Comparison of ENCODE assay signal across 11 cellular contexts in genomic region chr16:90081606-90081970, GRCh38. TPM values are rescaled to one million over a fixed set of nuclear protein-coding genes. Genes with fewer than 3 reads are reported as not detected.
DNase-seq lines count a peak whose midpoint lies in the region; ATAC-seq and TF ChIP-seq lines count a peak whose summit lies in the region.
"Had no signal": no experiment of that assay in that cellular context is flagged by ENCODE, and none has a peak within 500 bp of the region (broad histone marks: within the 10 kb centered on the region; RNA-seq: fewer than 3 reads in every experiment).

No MANE protein-coding gene starts in this region.

- peak overlapping the region; percentile 80; the same call in 1 of the 2 replicates for H2AFZ ChIP-seq in GM23338

- no peak overlapping the region for H3K27ac ChIP-seq in CD4-positive, alpha-beta T cell (ENCODE audit: low read depth, low read length)
- no peak overlapping the region for H3K27ac ChIP-seq in GM23338 (ENCODE audit: low read depth)
- H3K27ac ChIP-seq in naive thymus-derived CD4-positive, alpha-beta T cell (ENCODE audit: low read depth, low read length), result no peak overlapping the region
- no peak overlapping the region for H3K27ac ChIP-seq in esophagus muscularis mucosa (replicated peaks in 1 of 4)
- H3K27ac ChIP-seq in spleen, result peak overlapping the region in 2 of 8 donors; percentile 84 to 91
- H3K27ac ChIP-seq: cardiac muscle cell had no signal

- peaks cover 27% of the 10 kb centered on the region for H3K4me1 Mint-ChIP-seq in CD4-positive, alpha-beta T cell (ENCODE audit: low read depth)
- peaks cover 12% of the 10 kb centered on the region for H3K4me1 Mint-ChIP-seq in GM23338
- H3K4me1 Mint-ChIP-seq in activated CD8-positive, alpha-beta T cell treated with anti-CD3 and anti-CD28 coated beads for 36 hours (ENCODE audit: low read depth), result peaks cover 16% of the 10 kb centered on the region
- H3K4me1 Mint-ChIP-seq in naive thymus-derived CD4-positive, alpha-beta T cell, result peaks cover 17 to 33% (median 28%) of the 10 kb centered on the region in 7 donors

- H3K27me3 Mint-ChIP-seq in CD4-positive, alpha-beta T cell, result peaks cover 17% of the 10 kb centered on the region
- H3K27me3 Mint-ChIP-seq in GM23338 (ENCODE audit: insufficient read depth, low read depth, poor library complexity), result peaks cover 40% of the 10 kb centered on the region
- peaks cover 10% of the 10 kb centered on the region for H3K27me3 Mint-ChIP-seq in activated CD8-positive, alpha-beta T cell treated with anti-CD3 and anti-CD28 coated beads for 36 hours
- peaks cover 0 to 20% (median 6%) of the 10 kb centered on the region in 5 donors for H3K27me3 Mint-ChIP-seq in naive thymus-derived CD4-positive, alpha-beta T cell

- POLR2A ChIA-PET in CD4-positive, alpha-beta T cell (lab: Charles Lee), result interaction anchor here (1.4 kb wide), 1 partner anchor 73 kb away, joined by 4 read pairs; no protein-coding TSS in a partner anchor
- POLR2A ChIA-PET in activated CD8-positive, alpha-beta T cell treated with anti-CD3 and anti-CD28 coated beads for 36 hours (lab: Charles Lee), result interaction anchor here (0.9 to 1.2 kb wide), 2 partner anchors 43 to 107 kb away, joined by 3 read pairs; no protein-coding TSS in a partner anchor
- POLR2A ChIA-PET in naive thymus-derived CD4-positive, alpha-beta T cell (lab: Charles Lee), result interaction anchor here (0.7 kb wide), 1 partner anchor 110 kb away, joined by 3 read pairs; no protein-coding TSS in a partner anchor

- H3K9me3 Mint-ChIP-seq in CD4-positive, alpha-beta T cell, result no peaks in the 10 kb centered on the region
- H3K9me3 Mint-ChIP-seq in GM23338, result peaks cover 9% of the 10 kb centered on the region; the same call in 2 of the 3 replicates
- H3K9me3 Mint-ChIP-seq in activated CD8-positive, alpha-beta T cell treated with anti-CD3 and anti-CD28 coated beads for 36 hours, result no peaks in the 10 kb centered on the region
- peaks cover 0 to 16% (median 0%) of the 10 kb centered on the region in 11 donors for H3K9me3 Mint-ChIP-seq in naive thymus-derived CD4-positive, alpha-beta T cell

- H3K27me3 ChIP-seq in CD4-positive, alpha-beta T cell (ENCODE audit: control insufficient read depth, insufficient read depth, low read length), result no peaks in the 10 kb centered on the region
- peaks cover 27% of the 10 kb centered on the region for H3K27me3 ChIP-seq in GM23338 (ENCODE audit: insufficient read depth)
- H3K27me3 ChIP-seq in naive thymus-derived CD4-positive, alpha-beta T cell (ENCODE audit: control insufficient read depth in 2 of 2, insufficient read depth in 2 of 2, low read length in 2 of 2), result no peaks in the 10 kb centered on the region
- H3K27me3 ChIP-seq in esophagus muscularis mucosa, result no peaks in the 10 kb centered on the region
- H3K27me3 ChIP-seq in spleen (replicated peaks in 1 of 7), result peaks cover 0 to 16% (median 0%) of the 10 kb centered on the region in 7 donors

- H3K4me3 Mint-ChIP-seq in CD4-positive, alpha-beta T cell, result peak overlapping the region; percentile 93
- H3K4me3 Mint-ChIP-seq in GM23338, result peak overlapping the region; percentile 86
- peak overlapping the region; percentile 85 for H3K4me3 Mint-ChIP-seq in activated CD8-positive, alpha-beta T cell treated with anti-CD3 and anti-CD28 coated beads for 36 hours
- H3K4me3 Mint-ChIP-seq in naive thymus-derived CD4-positive, alpha-beta T cell, result peak overlapping the region; percentile 82 to 98 (median 96)

- no peak overlapping the region for H3K4me2 ChIP-seq in GM23338

- TF ChIP-seq EP300 in esophagus muscularis mucosa (IDR thresholded peaks at IDR 0.05), result no peak

- H3K4me1 ChIP-seq in GM23338 (ENCODE audit: insufficient read depth) (peaks cover 8% of the 10 kb centered on the region; the same call in 1 of the 2 replicates), esophagus muscularis mucosa (peaks cover 3 to 23% (median 17%) of the 10 kb centered on the region in 4 donors), spleen (peaks cover 0 to 50% (median 21%) of the 10 kb centered on the region in 6 donors)
- H3K4me1 ChIP-seq in naive thymus-derived CD4-positive, alpha-beta T cell (ENCODE audit: control insufficient read depth in 2 of 2, insufficient read depth in 2 of 2, low read length in 2 of 2), result peaks cover 0 to 9% of the 10 kb centered on the region in 2 donors

- DNase-seq in CD4-positive, alpha-beta T cell, result no peak
- DNase-seq in GM23338 (ENCODE audit: low spot score) (no peak), esophagus muscularis mucosa (ENCODE audit: extremely low spot score) (no peak), glomerular visceral epithelial cell (ENCODE audit: extremely low spot score) (no peak), spleen (no peak)
- DNase-seq in activated CD8-positive, alpha-beta T cell treated with anti-CD3 and anti-CD28 coated beads for 36 hours, result no peak
- DNase-seq in naive thymus-derived CD4-positive, alpha-beta T cell, result no peak

- no peaks in the 10 kb centered on the region for H3F3A ChIP-seq in GM23338 (replicated peaks; ENCODE audit: low read depth)

- H3K9me2 ChIP-seq in GM23338 (ENCODE audit: insufficient read depth), result no peaks in the 10 kb centered on the region

- H3K27ac Mint-ChIP-seq in CD4-positive, alpha-beta T cell, result peak overlapping the region; percentile 83
- H3K27ac Mint-ChIP-seq in GM23338, result no peak overlapping the region
- no peak overlapping the region for H3K27ac Mint-ChIP-seq in activated CD8-positive, alpha-beta T cell treated with anti-CD3 and anti-CD28 coated beads for 36 hours
- peak overlapping the region in 5 of 9 donors; percentile 84 to 94 (median 91) for H3K27ac Mint-ChIP-seq in naive thymus-derived CD4-positive, alpha-beta T cell

- peaks cover 8% of the 10 kb centered on the region for H3K36me3 Mint-ChIP-seq in CD4-positive, alpha-beta T cell (ENCODE audit: low read depth)
- H3K36me3 Mint-ChIP-seq in GM23338 (ENCODE audit: low read depth), result no peaks in the 10 kb centered on the region; the same call in 2 of the 3 replicates
- H3K36me3 Mint-ChIP-seq in activated CD8-positive, alpha-beta T cell treated with anti-CD3 and anti-CD28 coated beads for 36 hours (ENCODE audit: low read depth), result no peaks in the 10 kb centered on the region
- peaks cover 0 to 4% (median 0%) of the 10 kb centered on the region in 5 donors for H3K36me3 Mint-ChIP-seq in naive thymus-derived CD4-positive, alpha-beta T cell

- H4K20me1 ChIP-seq in GM23338 (replicated peaks; ENCODE audit: insufficient read depth), result no peaks in the 10 kb centered on the region

- H3K9me3 ChIP-seq in CD4-positive, alpha-beta T cell (ENCODE audit: control insufficient read depth, low read length), result no peaks in the 10 kb centered on the region
- no peaks in the 10 kb centered on the region for H3K9me3 ChIP-seq in naive thymus-derived CD4-positive, alpha-beta T cell (ENCODE audit: control insufficient read depth in 2 of 3, low read length in 3 of 3)
- H3K9me3 ChIP-seq in esophagus muscularis mucosa, result peaks cover 0 to 6% (median 0%) of the 10 kb centered on the region in 4 donors
- H3K9me3 ChIP-seq in spleen, result peaks cover 0 to 4% (median 0%) of the 10 kb centered on the region in 8 donors
- H3K9me3 ChIP-seq: HAP-1 had no signal

- H3K79me2 ChIP-seq in GM23338 (replicated peaks; ENCODE audit: insufficient read depth), result no peaks in the 10 kb centered on the region

- no peak for TF ChIP-seq CTCF in CD4-positive, alpha-beta T cell (IDR thresholded peaks at IDR 0.05)
- TF ChIP-seq CTCF in GM23338 (conservative IDR thresholded peaks at IDR 0.05; ENCODE audit: low read depth in 2 of 2) (no peak), esophagus muscularis mucosa (IDR thresholded peaks at IDR 0.05) (no peak), spleen (IDR thresholded peaks at IDR 0.05 in 8 of 11, conservative IDR thresholded peaks at IDR 0.05 in 3 of 11) (no peak)
- TF ChIP-seq CTCF in activated CD8-positive, alpha-beta T cell treated with anti-CD3 and anti-CD28 coated beads for 36 hours (IDR thresholded peaks at IDR 0.05), result no peak

- WGBS in esophagus muscularis mucosa, result 31% methylated on average over 7 of the region's 7 CpGs
- 21 to 38% (median 28%) methylated on average over 7 of the region's 7 CpGs for WGBS in spleen, 5 donors

- ATAC-seq in CD4-positive, alpha-beta T cell (ENCODE audit: poor library complexity), result no peak
- ATAC-seq in GM23338, result no peak; the same call in 2 of the 3 replicates
- ATAC-seq in activated CD8-positive, alpha-beta T cell treated with anti-CD3 and anti-CD28 coated beads for 36 hours, result no peak
- no peak for ATAC-seq in naive thymus-derived CD4-positive, alpha-beta T cell

- no peaks in the 10 kb centered on the region for H3K36me3 ChIP-seq in GM23338 (ENCODE audit: insufficient read depth)
- no peaks in the 10 kb centered on the region for H3K36me3 ChIP-seq in naive thymus-derived CD4-positive, alpha-beta T cell (ENCODE audit: control insufficient read depth in 2 of 3, insufficient read depth in 3 of 3, low read length in 3 of 3)
- H3K36me3 ChIP-seq in esophagus muscularis mucosa, result no peaks in the 10 kb centered on the region
- H3K36me3 ChIP-seq in spleen, result no peaks in the 10 kb centered on the region
- H3K36me3 ChIP-seq: cardiac muscle cell, HAP-1 had no signal

- CTCF ChIA-PET in CD4-positive, alpha-beta T cell (lab: Charles Lee), result interaction anchor here (1.2 kb wide), 1 partner anchor 8 kb away, joined by 4 read pairs; no protein-coding TSS in a partner anchor
- CTCF ChIA-PET in activated CD8-positive, alpha-beta T cell treated with anti-CD3 and anti-CD28 coated beads for 36 hours (lab: Charles Lee), result interaction anchor here (0.7 to 1.8 kb wide), 11 partner anchors 8 to 74 kb away, joined by 3 to 13 read pairs (median 5); no protein-coding TSS in a partner anchor
- CTCF ChIA-PET in naive thymus-derived CD4-positive, alpha-beta T cell (lab: Charles Lee), result interaction anchor here (0.8 to 1.0 kb wide), 2 partner anchors 9 to 12 kb away, joined by 3 to 5 read pairs; no protein-coding TSS in a partner anchor

- H3K4me3 ChIP-seq in GM23338 (peak overlapping the region; percentile 85; the same call in 1 of the 2 replicates), esophagus muscularis mucosa (peak overlapping the region in 2 of 4 donors; percentile 51 to 59), spleen (peak overlapping the region in 3 of 8 donors; percentile 50 to 72 (median 57))
- peak overlapping the region; percentile 84 for H3K4me3 ChIP-seq in naive thymus-derived CD4-positive, alpha-beta T cell (ENCODE audit: low read length)
- H3K4me3 ChIP-seq: cardiac muscle cell had no signal

- no peak for TF ChIP-seq POLR2A in esophagus muscularis mucosa (IDR thresholded peaks at IDR 0.05; ENCODE audit: low read depth)
- no peak for TF ChIP-seq POLR2A in spleen (IDR thresholded peaks at IDR 0.05)

- intact Hi-C loops in CD4-positive, alpha-beta T cell (cut with DNase I, micrococcal nuclease), result no loop called here
- intact Hi-C loops in activated CD8-positive, alpha-beta T cell treated with anti-CD3 and anti-CD28 coated beads for 36 hours (cut with micrococcal nuclease), result no loop called here
- intact Hi-C loops in naive thymus-derived CD4-positive, alpha-beta T cell (cut with micrococcal nuclease), result loop anchor here in 1 of 2 donors (5.0 kb wide), 1 partner anchor 379 kb away; the partner anchor contains the start of gene SPATA2L
- intact Hi-C loops in esophagus muscularis mucosa (cut with DNase I) (no loop called here), spleen (cut with DNase I; ENCODE audit: low total_unique reads) (no loop called here)

RNA-seq across cellular contexts. Expression of gene PRDM7, which starts 4.5 kb away (rescaled TPM):
- total RNA-seq in CD4-positive, alpha-beta T cell, result not detected
- total RNA-seq in GM23338 (2014; rRNA removed; shearing (Covaris generic)), result not detected in 2 replicates
- polyA plus RNA-seq in GM23338 (2016; fragmentation: Nextera tagmentation; extraction: Ambion mirVana), result 0.08 TPM in 1 of 2 replicates, not detected in the other
- total RNA-seq in activated CD8-positive, alpha-beta T cell treated with anti-CD3 and anti-CD28 coated beads for 36 hours, result not detected
- total RNA-seq in naive thymus-derived CD4-positive, alpha-beta T cell, result not detected
- polyA plus RNA-seq in naive thymus-derived CD4-positive, alpha-beta T cell, result not detected
- not detected for total RNA-seq in esophagus muscularis mucosa
- not detected for total RNA-seq in spleen
- not detected for polyA plus RNA-seq in spleen
- total RNA-seq: cardiac muscle cell, lower leg skin, renal cortical epithelial cell had no signal
- polyA plus RNA-seq: cardiac muscle cell had no signal

Comparison
In these comparisons a context has a peak if more than half of its experiments do, and no peak if none do; other contexts are left out.
1. H3K27ac Mint-ChIP-seq: peak in CD4-positive, alpha-beta T cell (single experiment) and naive thymus-derived CD4-positive, alpha-beta T cell (5 of 9); none in GM23338 (single experiment) and activated CD8-positive, alpha-beta T cell treated with anti-CD3 and anti-CD28 coated beads for 36 hours (single experiment).
2. Peak in every context shown above with its lines, with median percentiles within 50 percentile points of each other: H3K4me3 Mint-ChIP-seq.